In the genomic region with DNA sequence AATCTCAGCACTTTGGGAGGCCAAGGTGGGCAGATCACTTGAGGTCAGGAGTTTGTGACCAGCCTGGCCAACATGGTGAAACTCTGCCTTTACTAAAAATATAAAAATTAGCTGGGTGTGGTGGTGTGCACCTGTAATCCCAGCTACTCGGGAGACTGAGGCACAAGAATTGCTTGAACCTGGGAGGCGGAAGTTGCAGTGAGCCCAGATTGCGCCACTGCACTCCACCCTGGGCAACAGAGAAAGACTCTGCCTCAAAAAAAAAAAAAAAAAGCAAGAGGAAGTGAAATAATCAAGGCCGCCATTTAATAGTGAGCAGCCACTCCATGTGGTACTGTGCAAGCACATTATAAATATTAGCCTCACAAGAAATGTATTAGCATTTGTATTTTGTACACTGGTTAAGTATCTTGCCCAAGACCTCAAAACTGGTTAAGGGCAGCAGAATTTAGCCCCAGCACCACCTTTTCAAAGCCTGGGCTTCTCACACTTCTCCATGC, we compare ENCODE assay signal across 2 cellular contexts. TPM values are rescaled to one million over a fixed set of nuclear protein-coding genes. Genes with fewer than 3 reads are reported as not detected.
"Had no signal": no experiment of that assay in that cellular context is flagged by ENCODE, and none has a peak within 500 bp of the region (broad histone marks: within the 10 kb centered on the region; RNA-seq: fewer than 3 reads in every experiment).

No MANE protein-coding gene starts in this region.

RNA-seq across cellular contexts. Expression of a gene that starts 45.5 kb away (rescaled TPM):
- total RNA-seq: endodermal cell, mesothelial cell of epicardium had no signal
